Comparison of ENCODE assay signal across 17 cellular contexts in genomic region chr11:70535191-70535971, GRCh38.
"Had no signal": no experiment of that assay in that cellular context is flagged by ENCODE, and none has a peak within 500 bp of the region (broad histone marks: within the 10 kb centered on the region; RNA-seq: fewer than 3 reads in every experiment).

No MANE protein-coding gene starts in this region.

- H3K4me3 Mint-ChIP-seq: activated CD4-positive, alpha-beta T cell treated with anti-CD3 and anti-CD28 coated beads, Interleukin-2, amount 10 ng/mL, durations not matched to agents 24 days and 14 days; activated naive CD8-positive, alpha-beta T cell had no signal

- H3K36me3 Mint-ChIP-seq: activated naive CD8-positive, alpha-beta T cell had no signal

- H3K27me3 Mint-ChIP-seq: activated CD4-positive, alpha-beta T cell treated with anti-CD3 and anti-CD28 coated beads, Interleukin-2, amount 10 ng/mL, durations not matched to agents 24 days and 14 days; activated naive CD8-positive, alpha-beta T cell had no signal

- ATAC-seq: pancreas, sciatic nerve had no signal

- H3K4me1 Mint-ChIP-seq: activated CD4-positive, alpha-beta T cell treated with anti-CD3 and anti-CD28 coated beads, Interleukin-2, amount 10 ng/mL, durations not matched to agents 24 days and 14 days had no signal

- H3K27me3 ChIP-seq: dorsolateral prefrontal cortex, pancreas, tibial nerve had no signal

- FAIRE-seq: colon, islet of Langerhans, pancreas had no signal

- H3K27ac Mint-ChIP-seq: activated CD4-positive, alpha-beta T cell treated with anti-CD3 and anti-CD28 coated beads, Interleukin-2, amount 10 ng/mL, durations not matched to agents 24 days and 14 days; activated naive CD8-positive, alpha-beta T cell had no signal

- H3K4me1 ChIP-seq: pancreas, spleen, tibial nerve had no signal

- H3K4me3 ChIP-seq: dorsolateral prefrontal cortex, pancreas, spleen, tibial nerve had no signal

- DNase-seq: activated CD4-positive, alpha-beta T cell treated with anti-CD3 and anti-CD28 coated beads, Interleukin-2, amount 10 ng/mL, durations not matched to agents 24 days and 14 days; activated CD8-positive, alpha-beta memory T cell treated with anti-CD3 and anti-CD28 coated beads for 24 hours; activated gamma-delta T cell; caudate nucleus; foreskin fibroblast; hippocampal formation; mammary epithelial cell; stimulated activated naive CD4-positive, alpha-beta T cell treated with Interleukin-2 at 50 U/mL for 16 hours had no signal

- H3K9me3 ChIP-seq: pancreas had no signal

- H3K27ac ChIP-seq: dorsolateral prefrontal cortex, epithelial cell of prostate, pancreas, spleen, tibial nerve had no signal

- H3K36me3 ChIP-seq: pancreas, spleen, tibial nerve had no signal
